In genomic region chr17:77451271-77451893, GRCh38 we compare ENCODE assay signal across 8 cellular contexts.
DNase-seq lines count a peak whose midpoint lies in the region; ATAC-seq and TF ChIP-seq lines count a peak whose summit lies in the region.

No MANE protein-coding gene starts in this region.

- H3K4me1 Mint-ChIP-seq in activated T-cell treated with anti-CD3 and anti-CD28 coated beads, Interleukin-2, amount 50 U/mL, for 4 hours (ENCODE audit: low read depth), result peaks cover 64% of the 10 kb centered on the region

- TF ChIP-seq CTCF in AG04450 (IDR thresholded peaks at IDR 0.05; ENCODE audit: low read depth, low read length) (no peak), esophagus muscularis mucosa (IDR thresholded peaks at IDR 0.05) (peak in 1 of 3 experiments; percentile 6), thyroid gland (IDR thresholded peaks at IDR 0.05) (no peak)

- ATAC-seq in activated T-cell treated with anti-CD3 and anti-CD28 coated beads, Interleukin-2, amount 50 U/mL, for 4 hours, result peak; percentile 54 to 57
- ATAC-seq in GM21737 (IDR thresholded peaks at IDR 0.05; ENCODE audit: unreplicated experiment), result no peak

- TF ChIP-seq POLR2A in GM19193 (IDR thresholded peaks at IDR 0.05; ENCODE audit: extremely low read depth, insufficient read depth, insufficient read length), result peak; percentile 77
- no peak for TF ChIP-seq POLR2A in esophagus muscularis mucosa (IDR thresholded peaks at IDR 0.05; ENCODE audit: low read depth)
- no peak for TF ChIP-seq POLR2A in thyroid gland (IDR thresholded peaks at IDR 0.05)

- H3K36me3 ChIP-seq in esophagus muscularis mucosa, result peaks cover 0 to 4% (median 0%) of the 10 kb centered on the region in 4 donors
- no peaks in the 10 kb centered on the region for H3K36me3 ChIP-seq in mucosa of stomach (ENCODE audit: control insufficient read depth, insufficient read depth, low read length)
- no peaks in the 10 kb centered on the region for H3K36me3 ChIP-seq in thyroid gland

- 0% methylated on average over 23 of the region's 42 CpGs for WGBS in esophagus muscularis mucosa
- 2 to 10% methylated on average over 8 to 24 of the region's 42 CpGs for WGBS in thyroid gland, 2 donors

- H3K4me3 ChIP-seq in AG04450 (ENCODE audit: low read depth, low read length) (peak overlapping the region; percentile 57), esophagus muscularis mucosa (peak overlapping the region; percentile 57 to 74 (median 62)), mucosa of stomach (ENCODE audit: low read length) (peak overlapping the region; percentile 66), thyroid gland (replicated peaks in 1 of 3) (peak overlapping the region in 2 of 3 donors; percentile 2 to 33)

- H3K36me3 Mint-ChIP-seq in activated T-cell treated with anti-CD3 and anti-CD28 coated beads, Interleukin-2, amount 50 U/mL, for 4 hours (ENCODE audit: insufficient read depth), result peaks cover 3% of the 10 kb centered on the region

- POLR2A ChIA-PET in AG04450 (lab: Yijun Ruan, JAX), result interaction anchor here (0.8 to 2.5 kb wide), 5 partner anchors 20 to 507 kb away, joined by 4 to 9 read pairs (median 6); partner anchors contain the start of gene TNRC6C

- H3K27ac ChIP-seq in AG04450 (ENCODE audit: low read depth, low read length) (peak overlapping the region; percentile 86), esophagus muscularis mucosa (replicated peaks in 1 of 4) (peak overlapping the region; percentile 89 to 98 (median 97)), thyroid gland (peak overlapping the region; percentile 43 to 64 (median 44))

- TF ChIP-seq EP300 in esophagus muscularis mucosa (IDR thresholded peaks at IDR 0.05), result no peak

- no peaks in the 10 kb centered on the region for H3K9me3 Mint-ChIP-seq in activated T-cell treated with anti-CD3 and anti-CD28 coated beads, Interleukin-2, amount 50 U/mL, for 4 hours

- H3K27me3 Mint-ChIP-seq in activated T-cell treated with anti-CD3 and anti-CD28 coated beads, Interleukin-2, amount 50 U/mL, for 4 hours (ENCODE audit: low read depth), result no peaks in the 10 kb centered on the region

- H3K27me3 ChIP-seq in AG04450 (ENCODE audit: control insufficient read depth, insufficient read depth, low read length) (no peaks in the 10 kb centered on the region), esophagus muscularis mucosa (no peaks in the 10 kb centered on the region), mucosa of stomach (ENCODE audit: control insufficient read depth, insufficient read depth, low read length) (no peaks in the 10 kb centered on the region), thyroid gland (no peaks in the 10 kb centered on the region)

- intact Hi-C loops in esophagus muscularis mucosa (cut with DNase I) (no loop called here), thyroid gland (cut with DNase I) (no loop called here)

- H3K4me1 ChIP-seq in esophagus muscularis mucosa, result peaks cover 76 to 98% (median 97%) of the 10 kb centered on the region in 4 donors
- H3K4me1 ChIP-seq in mucosa of stomach (ENCODE audit: control insufficient read depth, insufficient read depth, low read length), result peaks cover 76% of the 10 kb centered on the region
- peaks cover 30 to 48% of the 10 kb centered on the region in 2 donors for H3K4me1 ChIP-seq in thyroid gland

- H3K9ac ChIP-seq in mucosa of stomach (ENCODE audit: low read length), result peak overlapping the region; percentile 80

- peak overlapping the region; percentile 96 for H3K4me3 Mint-ChIP-seq in activated T-cell treated with anti-CD3 and anti-CD28 coated beads, Interleukin-2, amount 50 U/mL, for 4 hours

- CTCF ChIA-PET in AG04450 (lab: Charles Lee), result interaction anchor here (1.3 to 2.7 kb wide), 2 partner anchors 22 to 120 kb away, joined by 7 to 8 read pairs; no protein-coding TSS in a partner anchor

- H3K9me3 ChIP-seq in AG04450 (ENCODE audit: control insufficient read depth, insufficient read depth, low read length) (no peaks in the 10 kb centered on the region; the same call in 1 of the 2 replicates), esophagus muscularis mucosa (no peaks in the 10 kb centered on the region), mucosa of stomach (ENCODE audit: control insufficient read depth, low read length) (no peaks in the 10 kb centered on the region), thyroid gland (no peaks in the 10 kb centered on the region)

- DNase-seq in AG04450 (ENCODE audit: low read depth, low spot score), result no peak
- DNase-seq in NCI-H510A treated with DMSO at 0.1 percent for 48 hours (lab: John Stamatoyannopoulos, UW), result peak; percentile 63
- DNase-seq in activated T-cell treated with anti-CD3 and anti-CD28 coated beads, Interleukin-2, amount 50 U/mL, for 4 hours, result peak; percentile 53
- no peak for DNase-seq in esophagus muscularis mucosa (ENCODE audit: extremely low spot score)
- DNase-seq in thyroid gland, result peak; percentile 70 to 71

Comparison
In these comparisons a context has a peak if more than half of its experiments do, and no peak if none do; other contexts are left out.
1. DNase-seq: peak in NCI-H510A treated with DMSO at 0.1 percent for 48 hours (single experiment), activated T-cell treated with anti-CD3 and anti-CD28 coated beads, Interleukin-2, amount 50 U/mL, for 4 hours (single experiment) and thyroid gland (2 of 2); none in AG04450 (single experiment) and esophagus muscularis mucosa (single experiment).
2. H3K27ac ChIP-seq: peak in every context shown above with its lines; median percentile 97 in esophagus muscularis mucosa; 86 in AG04450; 44 in thyroid gland.
3. Peak in every context shown above with its lines, with median percentiles within 50 percentile points of each other: H3K4me3 ChIP-seq.